17 cellular contexts compared by ENCODE assay signal in genomic region chr7:121279822-121280221, GRCh38. TPM values are rescaled to one million over a fixed set of nuclear protein-coding genes. Genes with fewer than 3 reads are reported as not detected.
"Had no signal": no experiment of that assay in that cellular context is flagged by ENCODE, and none has a peak within 500 bp of the region (broad histone marks: within the 10 kb centered on the region; RNA-seq: fewer than 3 reads in every experiment).

No MANE protein-coding gene starts in this region.

- H3K27ac Mint-ChIP-seq: activated CD8-positive, alpha-beta T cell treated with anti-CD3 and anti-CD28 coated beads, Interleukin-2, amount 10 ng/mL, durations not matched to agents 7 days and 5 days; natural killer cell had no signal

- H3K27me3 ChIP-seq: hepatocyte, right lobe of liver had no signal

- H3K4me2 ChIP-seq: hepatocyte had no signal

- H3K9me3 ChIP-seq: lower lobe of right lung, psoas muscle, right lobe of liver, thoracic aorta had no signal

- ATAC-seq: activated CD8-positive, alpha-beta T cell treated with anti-CD3 and anti-CD28 coated beads, Interleukin-2, amount 10 ng/mL, durations not matched to agents 7 days and 5 days; lower lobe of right lung; natural killer cell; psoas muscle; right lobe of liver had no signal

- H3K9me3 Mint-ChIP-seq: natural killer cell had no signal

- H3K4me3 ChIP-seq: hepatocyte, lower lobe of right lung, psoas muscle, right lobe of liver, thoracic aorta had no signal

- H3K4me1 ChIP-seq: lower lobe of right lung, psoas muscle had no signal

- H2AFZ ChIP-seq: hepatocyte had no signal

- H3K4me3 Mint-ChIP-seq: activated CD8-positive, alpha-beta T cell treated with anti-CD3 and anti-CD28 coated beads, Interleukin-2, amount 10 ng/mL, durations not matched to agents 7 days and 5 days; natural killer cell had no signal

- DNase-seq: activated CD8-positive, alpha-beta memory T cell treated with anti-CD3 and anti-CD28 coated beads, Interleukin-2, amount 50 U/mL, for 48 hours; activated CD8-positive, alpha-beta T cell treated with anti-CD3 and anti-CD28 coated beads, Interleukin-2, amount 10 ng/mL, durations not matched to agents 7 days and 5 days; activated naive CD4-positive, alpha-beta T cell treated with anti-CD3 and anti-CD28 coated beads, Interleukin-2, amount 50 U/mL, for 16 hours; amygdala; cortex of kidney; effector memory CD4-positive, alpha-beta T cell; lower lobe of right lung; natural killer cell; nucleus accumbens; psoas muscle; right lobe of liver; stimulated activated CD4-positive, alpha-beta T cell treated with anti-CD3 and anti-CD28 coated beads, Interleukin-2, amount 100 ng/mL, for 24 hours; stimulated activated naive CD8-positive, alpha-beta T cell treated with anti-CD3 and anti-CD28 coated beads, Interleukin-15, Interleukin-2, amounts not matched to agents 100 U/mL and 50 U/mL, for 24 hours; T-helper 9 cell had no signal

- H3K27ac ChIP-seq: hepatocyte, lower lobe of right lung, psoas muscle, right lobe of liver, thoracic aorta had no signal

- H3K36me3 Mint-ChIP-seq: natural killer cell had no signal

- H3K79me2 ChIP-seq: hepatocyte had no signal

- H3K4me1 Mint-ChIP-seq: natural killer cell had no signal

RNA-seq across cellular contexts. Expression of gene WNT16, which starts 49.0 kb away (rescaled TPM):
- total RNA-seq: activated CD8-positive, alpha-beta T cell treated with anti-CD3 and anti-CD28 coated beads, Interleukin-2, amount 10 ng/mL, durations not matched to agents 7 days and 5 days; activated T-helper 2 cell treated with anti-CD3 and anti-CD28 coated beads, Interferon-gamma antibody, Interleukin-2, Interleukin-4, amounts not matched to agents 10 μg/mL and 5 μg/mL and 100 μg/mL, durations not matched to agents 14 hours and 24 hours and 36 hours; lower lobe of right lung; natural killer cell; right lobe of liver; thoracic aorta had no signal
